20 cellular contexts compared by ENCODE assay signal in genomic region chr6:51494342-51494741, GRCh38.
DNase-seq lines count a peak whose midpoint lies in the region; ATAC-seq and TF ChIP-seq lines count a peak whose summit lies in the region.
"Had no signal": no experiment of that assay in that cellular context is flagged by ENCODE, and none has a peak within 500 bp of the region (broad histone marks: within the 10 kb centered on the region; RNA-seq: fewer than 3 reads in every experiment).

No MANE protein-coding gene starts in this region.

- no peaks in the 10 kb centered on the region for H3K9me3 Mint-ChIP-seq in Calu3 (ENCODE audit: low read depth, unreplicated experiment)
- H3K9me3 Mint-ChIP-seq: activated naive CD8-positive, alpha-beta T cell treated with anti-CD3 and anti-CD28 coated beads, Interleukin-2, amount 50 U/mL, for 24 hours; activated T-helper 2 cell treated with anti-CD3 and anti-CD28 coated beads, Interferon-gamma antibody, Interleukin-2, Interleukin-4, amounts not matched to agents 10 μg/mL and 5 μg/mL and 100 μg/mL, durations not matched to agents 14 hours and 24 hours and 36 hours; stimulated activated memory B cell treated with anti-CD40 and anti-IgM and Interleukin-4, amounts not matched to agents 10 μg/mL and 1 μg/mL and 100 μg/mL, for 72 hours had no signal

- in situ Hi-C loops in brain microvascular endothelial cell (cut with HindIII; ENCODE audit: low pct_ligation_motif_present, low sequenced_read_pairs): no loop called here

- H3K27me3 ChIP-seq in brain microvascular endothelial cell (replicated peaks) (no peaks in the 10 kb centered on the region), heart right ventricle (no peaks in the 10 kb centered on the region)
- H3K27me3 ChIP-seq: right lobe of liver had no signal

- H3K9me3 ChIP-seq in heart right ventricle: no peaks in the 10 kb centered on the region
- H3K9me3 ChIP-seq: left ventricle myocardium inferior, right lobe of liver, thoracic aorta had no signal

- H3K36me3 ChIP-seq in brain microvascular endothelial cell (replicated peaks) (no peaks in the 10 kb centered on the region), heart right ventricle (no peaks in the 10 kb centered on the region)
- H3K36me3 ChIP-seq: left ventricle myocardium inferior, right lobe of liver, thoracic aorta had no signal

- H3K4me3 ChIP-seq in brain microvascular endothelial cell (ENCODE audit: low read depth, low read length) (no peak overlapping the region), heart right ventricle (no peak overlapping the region)
- H3K4me3 ChIP-seq: left ventricle myocardium inferior, right lobe of liver, thoracic aorta had no signal

- WGBS in heart right ventricle, 2 donors: 86 to 89% methylated on average over 5 of the region's 5 CpGs

- DNase-seq in Calu3 (no peak), brain microvascular endothelial cell (no peak), kidney tubule cell (ENCODE audit: low spot score) (peak; percentile 64), heart right ventricle (no peak), putamen (ENCODE audit: low spot score) (no peak)
- no peak for DNase-seq in stimulated activated CD4-positive, alpha-beta T cell treated with anti-CD3 and anti-CD28 coated beads, Interleukin-2, amount 100 ng/mL, for 24 hours
- DNase-seq: activated CD4-positive, alpha-beta T cell treated with anti-CD3 and anti-CD28 coated beads for 36 hours; activated naive CD8-positive, alpha-beta T cell treated with anti-CD3 and anti-CD28 coated beads, Interleukin-2, amount 50 U/mL, for 24 hours; CD4-positive, alpha-beta memory T cell; left ventricle myocardium inferior; NCI-H187; NCI-H226 had no signal

- BruUV-seq in Calu3 (replicated peaks; lab: Mats Ljungman, UMichigan): no TSS peak

- ATAC-seq in HG02885 (IDR thresholded peaks at IDR 0.05; ENCODE audit: poor library complexity, unreplicated experiment): peak; percentile 53
- no peak for ATAC-seq in HG02973 (IDR thresholded peaks at IDR 0.05; ENCODE audit: unreplicated experiment)
- ATAC-seq in heart right ventricle: no peak
- ATAC-seq: activated CD4-positive, alpha-beta T cell treated with anti-CD3 and anti-CD28 coated beads for 36 hours; activated naive CD8-positive, alpha-beta T cell treated with anti-CD3 and anti-CD28 coated beads, Interleukin-2, amount 50 U/mL, for 24 hours; stimulated activated memory B cell treated with anti-CD40 and anti-IgM and Interleukin-4, amounts not matched to agents 10 μg/mL and 1 μg/mL and 100 μg/mL, for 72 hours had no signal

- peak; percentile 39 for TF ChIP-seq CTCF in Calu3 (IDR thresholded peaks at IDR 0.05; ENCODE audit: unreplicated experiment)
- peak; percentile 38 for TF ChIP-seq CTCF in brain microvascular endothelial cell (IDR thresholded peaks at IDR 0.05; ENCODE audit: low read depth, low read length, missing control alignments)
- TF ChIP-seq CTCF in heart right ventricle (IDR thresholded peaks at IDR 0.05): no peak

- no peak overlapping the region for H3K27ac Mint-ChIP-seq in Calu3 (ENCODE audit: unreplicated experiment)
- H3K27ac Mint-ChIP-seq: activated CD4-positive, alpha-beta T cell treated with anti-CD3 and anti-CD28 coated beads for 36 hours; activated naive CD8-positive, alpha-beta T cell treated with anti-CD3 and anti-CD28 coated beads, Interleukin-2, amount 50 U/mL, for 24 hours; activated T-helper 2 cell treated with anti-CD3 and anti-CD28 coated beads, Interferon-gamma antibody, Interleukin-2, Interleukin-4, amounts not matched to agents 10 μg/mL and 5 μg/mL and 100 μg/mL, durations not matched to agents 14 hours and 24 hours and 36 hours; CD4-positive, alpha-beta memory T cell; IgD-negative memory B cell; stimulated activated memory B cell treated with anti-CD40 and anti-IgM and Interleukin-4, amounts not matched to agents 10 μg/mL and 1 μg/mL and 100 μg/mL, for 72 hours had no signal

- no peak overlapping the region for H3K4me3 Mint-ChIP-seq in Calu3 (ENCODE audit: low read depth, unreplicated experiment)
- H3K4me3 Mint-ChIP-seq: activated CD4-positive, alpha-beta T cell treated with anti-CD3 and anti-CD28 coated beads for 36 hours; activated naive CD8-positive, alpha-beta T cell treated with anti-CD3 and anti-CD28 coated beads, Interleukin-2, amount 50 U/mL, for 24 hours; CD4-positive, alpha-beta memory T cell; IgD-negative memory B cell; stimulated activated memory B cell treated with anti-CD40 and anti-IgM and Interleukin-4, amounts not matched to agents 10 μg/mL and 1 μg/mL and 100 μg/mL, for 72 hours had no signal

- intact Hi-C loops in Calu3 (cut with micrococcal nuclease; ENCODE audit: unreplicated experiment) (no loop called here), heart right ventricle (cut with DNase I) (no loop called here)

- H3K27me3 Mint-ChIP-seq in Calu3 (ENCODE audit: unreplicated experiment): no peaks in the 10 kb centered on the region
- H3K27me3 Mint-ChIP-seq: activated CD4-positive, alpha-beta T cell treated with anti-CD3 and anti-CD28 coated beads for 36 hours; CD4-positive, alpha-beta memory T cell; IgD-negative memory B cell; stimulated activated memory B cell treated with anti-CD40 and anti-IgM and Interleukin-4, amounts not matched to agents 10 μg/mL and 1 μg/mL and 100 μg/mL, for 72 hours had no signal

- no peaks in the 10 kb centered on the region for H3K4me1 ChIP-seq in heart right ventricle
- H3K4me1 ChIP-seq: left ventricle myocardium inferior, right lobe of liver had no signal

- H3K27ac ChIP-seq in brain microvascular endothelial cell: no peak overlapping the region
- no peak overlapping the region for H3K27ac ChIP-seq in heart right ventricle
- H3K27ac ChIP-seq: HL-60, left ventricle myocardium inferior, right lobe of liver, thoracic aorta had no signal

- H3K4me1 Mint-ChIP-seq in Calu3 (ENCODE audit: low read depth, unreplicated experiment): peaks cover 8% of the 10 kb centered on the region
- H3K4me1 Mint-ChIP-seq: activated CD4-positive, alpha-beta T cell treated with anti-CD3 and anti-CD28 coated beads for 36 hours; activated naive CD8-positive, alpha-beta T cell treated with anti-CD3 and anti-CD28 coated beads, Interleukin-2, amount 50 U/mL, for 24 hours; CD4-positive, alpha-beta memory T cell; IgD-negative memory B cell; stimulated activated memory B cell treated with anti-CD40 and anti-IgM and Interleukin-4, amounts not matched to agents 10 μg/mL and 1 μg/mL and 100 μg/mL, for 72 hours had no signal

- CTCF ChIA-PET in Calu3 (lab: Charles Lee): interaction anchor here (0.7 to 1.6 kb wide), 3 partner anchors 20 to 345 kb away, joined by 3 to 5 read pairs (median 3); no protein-coding TSS in a partner anchor

- no peaks in the 10 kb centered on the region for H3K36me3 Mint-ChIP-seq in Calu3 (ENCODE audit: insufficient read depth, unreplicated experiment)
- H3K36me3 Mint-ChIP-seq: CD4-positive, alpha-beta memory T cell; IgD-negative memory B cell; stimulated activated memory B cell treated with anti-CD40 and anti-IgM and Interleukin-4, amounts not matched to agents 10 μg/mL and 1 μg/mL and 100 μg/mL, for 72 hours had no signal

Comparison
In these comparisons a context has a peak if more than half of its experiments do, and no peak if none do; other contexts are left out.
1. CTCF ChIP-seq: peak in Calu3 (single experiment) and brain microvascular endothelial cell (single experiment); none in heart right ventricle (0 of 9).